ENCODE assay signal across 8 cellular contexts in genomic region chr4:25378130-25378743, GRCh38. TPM values are rescaled to one million over a fixed set of nuclear protein-coding genes. Genes with fewer than 3 reads are reported as not detected.
DNase-seq lines count a peak whose midpoint lies in the region; ATAC-seq, FAIRE-seq and TF ChIP-seq lines count a peak whose summit lies in the region.

No MANE protein-coding gene starts in this region.

- no TSS peak for BruUV-seq in MCF 10A (replicated peaks; lab: Mats Ljungman, UMichigan)
- no TSS peak for BruUV-seq in K562 (replicated peaks; lab: Mats Ljungman, UMichigan)

- H3K27me3 ChIP-seq in breast epithelium = no peaks in the 10 kb centered on the region
- no peaks in the 10 kb centered on the region for H3K27me3 ChIP-seq in K562 (ENCODE audit: control insufficient read depth in 2 of 2, insufficient read depth in 2 of 2, low read length in 2 of 2)
- no peaks in the 10 kb centered on the region for H3K27me3 ChIP-seq in lower lobe of right lung (ENCODE audit: low read depth)
- H3K27me3 ChIP-seq in uterus = no peaks in the 10 kb centered on the region

- no peaks in the 10 kb centered on the region for H3K9me3 Mint-ChIP-seq in MCF 10A (ENCODE audit: unreplicated experiment)

- no peaks in the 10 kb centered on the region for H3K4me1 Mint-ChIP-seq in MCF 10A (ENCODE audit: insufficient read depth, unreplicated experiment)

- peaks cover 33% of the 10 kb centered on the region for H3K79me2 ChIP-seq in K562 (ENCODE audit: control insufficient read depth, insufficient read depth, low read length)

- POLR2A ChIA-PET in MCF 10A (lab: Yijun Ruan, JAX) (interaction anchor here (0.6 to 2.1 kb wide), 6 partner anchors 9 to 145 kb away, joined by 3 to 8 read pairs (median 6); partner anchors contain the start of genes PI4K2B and ZCCHC4), K562 (lab: Yijun Ruan, JAX) (no interaction called here)

- TF ChIP-seq EP300 in K562 (IDR thresholded peaks at IDR 0.05; ENCODE audit: low read length) = no peak

- TF ChIP-seq RAD21 in K562 (CRISPR knock-in tag; conservative IDR thresholded peaks at IDR 0.05 in 1 of 2, IDR thresholded peaks at IDR 0.05 in 1 of 2) = no peak

- H3K4me2 ChIP-seq in K562 (ENCODE audit: insufficient read depth, low read length) = peak overlapping the region; percentile 95

- 11% methylated on average over 10 of the region's 10 CpGs for WGBS in K562 (ENCODE audit: insufficient coverage, low coverage, missing lambda C conversion rate)

- no peak for TF ChIP-seq POLR2A in breast epithelium (IDR thresholded peaks at IDR 0.05)
- no peak for TF ChIP-seq POLR2A in K562 (conservative IDR thresholded peaks at IDR 0.05)
- no peak for TF ChIP-seq POLR2A in uterus (IDR thresholded peaks at IDR 0.05)

- H3K9me1 ChIP-seq in K562 (ENCODE audit: control insufficient read depth, insufficient read depth, low read length) = no peaks in the 10 kb centered on the region

- DNase-seq in breast epithelium (ENCODE audit: low spot score in 2 of 2) = no peak
- DNase-seq in MCF 10A (ENCODE audit: unreplicated experiment) = no peak
- peak in 2 of 4 experiments; percentile 28 to 51 for DNase-seq in K562 (ENCODE audit: extremely low read depth in 1 of 4, low spot score in 3 of 4)
- DNase-seq in lower lobe of right lung = no peak
- no peak for DNase-seq in uterus
- DNase-seq in AML-193 (lab: John Stamatoyannopoulos, UW) = no peak
- no peak for DNase-seq in ecto neural progenitor cell (ENCODE audit: low spot score)

- in situ Hi-C loops in K562 (cut with MboI) = loop anchor here (10.0 kb wide), 1 partner anchor 393 kb away; no protein-coding TSS in a partner anchor

- H3K27ac ChIP-seq in breast epithelium = no peak overlapping the region
- H3K27ac ChIP-seq in K562 (ENCODE audit: extremely low read depth, low read depth, low read length) = peak overlapping the region; percentile 72; the same call in 2 of the 3 replicates
- H3K27ac ChIP-seq in lower lobe of right lung = no peak overlapping the region
- H3K27ac ChIP-seq in uterus = peak overlapping the region; percentile 77 to 86

- no peak for TF ChIP-seq CTCF in breast epithelium (IDR thresholded peaks at IDR 0.05)
- no peak for TF ChIP-seq CTCF in MCF 10A (IDR thresholded peaks at IDR 0.05; ENCODE audit: unreplicated experiment)
- no peak for TF ChIP-seq CTCF in K562 (IDR thresholded peaks at IDR 0.05 in 2 of 3, conservative IDR thresholded peaks at IDR 0.05 in 1 of 3; ENCODE audit: insufficient read depth in 2 of 3, low read depth in 1 of 3, low read length in 3 of 3)
- TF ChIP-seq CTCF in lower lobe of right lung (IDR thresholded peaks at IDR 0.05) = no peak
- no peak for TF ChIP-seq CTCF in uterus (IDR thresholded peaks at IDR 0.05)

- H3K36me3 ChIP-seq in breast epithelium (no peaks in the 10 kb centered on the region), K562 (ENCODE audit: control insufficient read depth, insufficient read depth, low read length) (peaks cover 38% of the 10 kb centered on the region), lower lobe of right lung (peaks cover 30% of the 10 kb centered on the region), uterus (no peaks in the 10 kb centered on the region)

- H3K4me3 ChIP-seq in breast epithelium (peak overlapping the region; percentile 86 to 93 (median 87)), K562 (peak overlapping the region; percentile 69), lower lobe of right lung (peak overlapping the region; percentile 96), uterus (peak overlapping the region; percentile 62 to 79)

- no peak overlapping the region for H3K4me3 Mint-ChIP-seq in MCF 10A (ENCODE audit: unreplicated experiment)

- ATAC-seq in K562 (peak; percentile 2), lower lobe of right lung (no peak), HG02840 (IDR thresholded peaks at IDR 0.05; ENCODE audit: low FRiP score, unreplicated experiment) (no peak)

- H3K4me1 ChIP-seq in breast epithelium (peaks cover 0 to 11% of the 10 kb centered on the region in 2 donors), K562 (replicated peaks in 1 of 2; ENCODE audit: control insufficient read depth in 2 of 2, insufficient read depth in 2 of 2, low read length in 2 of 2) (peaks cover 17% of the 10 kb centered on the region in 2 experiments; a peak in 4 of 5 replicates), lower lobe of right lung (peaks cover 24% of the 10 kb centered on the region), uterus (no peaks in the 10 kb centered on the region)

- H3K9me3 ChIP-seq in breast epithelium (no peaks in the 10 kb centered on the region), K562 (replicated peaks; ENCODE audit: control insufficient read depth, insufficient read depth, low read depth, low read length) (peaks cover 4% of the 10 kb centered on the region; the same call in 1 of the 2 replicates), lower lobe of right lung (no peaks in the 10 kb centered on the region), uterus (no peaks in the 10 kb centered on the region)

- no peaks in the 10 kb centered on the region for H4K20me1 ChIP-seq in K562 (replicated peaks; ENCODE audit: control insufficient read depth, insufficient read depth, low read length)

- H3K9ac ChIP-seq in K562 (ENCODE audit: insufficient read depth in 1 of 2, low read depth in 2 of 2, low read length in 2 of 2) = peak overlapping the region; percentile 76 to 77; a peak in 3 of 4 replicates

- H3K27me3 Mint-ChIP-seq in MCF 10A (ENCODE audit: insufficient read depth, unreplicated experiment) = no peaks in the 10 kb centered on the region

- H2AFZ ChIP-seq in K562 (ENCODE audit: low read depth, low read length) = peak overlapping the region; percentile 97

- FAIRE-seq in K562 (lab: Jason Lieb, UNC) = peak; percentile 62

- intact Hi-C loops in breast epithelium (cut with DNase I; ENCODE audit: low total_unique reads) = no loop called here
- intact Hi-C loops in MCF 10A (cut with micrococcal nuclease) = no loop called here
- intact Hi-C loops in K562 (cut with micrococcal nuclease) = loop anchor here (5.0 kb wide), 1 partner anchor 66 kb away; the partner anchor contains the start of gene ZCCHC4
- intact Hi-C loops in lower lobe of right lung (cut with DNase I) = no loop called here
- intact Hi-C loops in uterus (cut with DNase I; ENCODE audit: low total_unique reads) = no loop called here

- H3K27ac Mint-ChIP-seq in MCF 10A (ENCODE audit: low read depth, unreplicated experiment) = no peak overlapping the region

- peaks cover 26% of the 10 kb centered on the region for H3K36me3 Mint-ChIP-seq in MCF 10A (ENCODE audit: insufficient read depth, unreplicated experiment)

- CTCF ChIA-PET in MCF 10A (lab: Yijun Ruan, JAX) (interaction anchor here (0.6 to 2.2 kb wide), 3 partner anchors 11 to 261 kb away, joined by 3 to 9 read pairs (median 5); no protein-coding TSS in a partner anchor), K562 (lab: Yijun Ruan, JAX; ENCODE audit: low intra/inter-chr PET ratio) (no interaction called here)

TF ChIP-seq in K562, 482 proteins besides CTCF, POLR2A, EP300 and RAD21 (continues in another document):
- TF ChIP-seq MAFK (IDR thresholded peaks at IDR 0.05; ENCODE audit: low read length) (no peak), KDM1A (IDR thresholded peaks at IDR 0.05) (0 out of 4 replicates have a peak, but pooled peaks of 1 of the 2 experiments have one; percentile 15), YY1 (IDR thresholded peaks at IDR 0.05; ENCODE audit: borderline replicate concordance in 1 of 3, control insufficient read depth in 1 of 3, extremely low read depth in 1 of 3, insufficient read depth in 3 of 3, insufficient read length in 1 of 3, insufficient replicate concordance in 2 of 3, low read depth in 1 of 3, low read length in 2 of 3) (peak in 2 of 3 experiments; percentile 40 to 91), ZNF444 (CRISPR knock-in tag; IDR thresholded peaks at IDR 0.05) (no peak), ZNF197 (CRISPR knock-in tag; IDR thresholded peaks at IDR 0.05; ENCODE audit: low read depth) (no peak), TRIM28 (IDR thresholded peaks at IDR 0.05) (peak; percentile 73), SLC30A9 (CRISPR knock-in tag; IDR thresholded peaks at IDR 0.05) (no peak), PHF21A (IDR thresholded peaks at IDR 0.05; ENCODE audit: borderline replicate concordance, low read depth) (no peak), EZH2 (IDR thresholded peaks at IDR 0.05; ENCODE audit: borderline replicate concordance, low read depth, low read length) (no peak)

RNA-seq across cellular contexts. Expression of gene ANAPC4, which starts 1.2 kb away (rescaled TPM):
- total RNA-seq in breast epithelium (10 to 100 TPM; 34.6 to 59.7 (median 36.1) TPM), MCF 10A (2022) (20.8 and 22.7 TPM in 2 replicates), K562 (2014; rRNA removed) (22.0 and 24.8 TPM in 2 replicates), K562 (2014; rRNA removed; fragmentation: Illumina TruSeq; extraction: Trizol) (44.8 and 55.0 TPM in 2 replicates), K562 (2015; rRNA removed; fragmentation: Illumina TruSeq; extraction: Trizol) (38.5 and 45.3 TPM in 2 replicates), K562 (2021) (29.6 and 32.2 TPM in 2 replicates), lower lobe of right lung (33.8 TPM), uterus (10 to 100 TPM; 40.0 to 70.5 (median 55.5) TPM)
- total RNA-seq in K562 (2011; cell fraction: chromatin; rRNA removed; ENCODE audit: low replicate concordance) = 45.0 and 132 TPM in 2 replicates
- total RNA-seq in K562 (2011; cell fraction: nucleolus; rRNA removed) = 21.7 and 27.0 TPM in 2 replicates
- total RNA-seq in K562 (2011; cell fraction: nucleoplasm; rRNA removed) = 46.1 and 73.2 TPM in 2 replicates
- polyA plus RNA-seq in K562 (2011; rRNA removed) (33.2 and 42.8 TPM in 2 replicates), K562 (2014; fragmentation: Illumina TruSeq; extraction: Trizol) (39.2 and 47.0 TPM in 2 replicates), K562 (2014; fragmentation: Nextera tagmentation; extraction: Ambion mirVana) (10 to 100 TPM; 23.9 to 30.3 TPM), K562 (2014; rRNA removed) (29.0 and 31.9 TPM in 2 replicates)
- polyA plus RNA-seq in K562 (2011; cell fraction: cytosol; rRNA removed) = 3.7 and 9.3 TPM in 2 replicates
- polyA plus RNA-seq in K562 (2011; cell fraction: nucleus; rRNA removed) = 50.2 and 75.1 TPM in 2 replicates
- 21.9 and 22.3 TPM in 2 replicates for polyA plus RNA-seq in K562 (2012)
- polyA minus RNA-seq in K562 (2011; rRNA and poly(A)+ RNA removed) = 33.4 and 40.3 TPM in 2 replicates
- 10.6 and 12.2 TPM in 2 replicates for polyA minus RNA-seq in K562 (2011; cell fraction: cytosol; rRNA and poly(A)+ RNA removed)
- 26.8 and 41.8 TPM in 2 replicates for polyA minus RNA-seq in K562 (2011; cell fraction: nucleus; rRNA and poly(A)+ RNA removed)

Comparison
In these comparisons a context has a peak if more than half of its experiments do, and no peak if none do; other contexts are left out.
1. H3K27ac ChIP-seq: peak in K562 (single experiment) and uterus (2 of 2); none in breast epithelium (0 of 2) and lower lobe of right lung (single experiment).
2. Peak in every context shown above with its lines, with median percentiles within 50 percentile points of each other: H3K4me3 ChIP-seq.